1 cellular context compared by ENCODE assay signal in genomic region chr6:15481892-15482291, GRCh38.
TF ChIP-seq lines count a peak whose summit lies in the region.

No MANE protein-coding gene starts in this region.

TF ChIP-seq in K562, 482 proteins besides CTCF, POLR2A, EP300 and RAD21 (continued from another document and continues in another):
- TF ChIP-seq ZNF512 (tag; IDR thresholded peaks at IDR 0.05) (no peak), ZNF668 (CRISPR knock-in tag; IDR thresholded peaks at IDR 0.05) (no peak; the same call in 1 of the 2 replicates), ZNF77 (CRISPR knock-in tag; IDR thresholded peaks at IDR 0.05) (no peak), MTF1 (CRISPR knock-in tag; IDR thresholded peaks at IDR 0.05; ENCODE audit: borderline replicate concordance) (no peak), SMARCA4 (IDR thresholded peaks at IDR 0.05) (peak; percentile 95), TEAD2 (tag; IDR thresholded peaks at IDR 0.05) (no peak), EGR1 (conservative IDR thresholded peaks at IDR 0.05) (no peak), MCM3 (IDR thresholded peaks at IDR 0.05) (no peak), ZBTB11 (CRISPR knock-in tag; IDR thresholded peaks at IDR 0.05) (peak in 1 of 3 experiments; percentile 80; a peak in 2 of 6 replicates), CBX5 (IDR thresholded peaks at IDR 0.05; ENCODE audit: borderline replicate concordance, low read depth) (no peak), ZFP1 (CRISPR knock-in tag; IDR thresholded peaks at IDR 0.05) (no peak), KLF1 (tag; IDR thresholded peaks at IDR 0.05) (no peak), DEAF1 (CRISPR knock-in tag; IDR thresholded peaks at IDR 0.05) (no peak), ZNF184 (CRISPR knock-in tag; IDR thresholded peaks at IDR 0.05) (no peak), NONO (IDR thresholded peaks at IDR 0.05; ENCODE audit: low read depth in 2 of 2, low read length in 1 of 2) (no peak), SFPQ (IDR thresholded peaks at IDR 0.05; ENCODE audit: low read depth, low read length) (no peak), ZNF551 (CRISPR knock-in tag; IDR thresholded peaks at IDR 0.05) (no peak), ZNF511 (CRISPR knock-in tag; IDR thresholded peaks at IDR 0.05) (no peak), ELF2 (CRISPR knock-in tag; IDR thresholded peaks at IDR 0.05) (no peak), MED1 (CRISPR knock-in tag; IDR thresholded peaks at IDR 0.05; ENCODE audit: borderline replicate concordance) (no peak), NCOR1 (IDR thresholded peaks at IDR 0.05) (peak; percentile 87), ZBTB2 (IDR thresholded peaks at IDR 0.05) (no peak), GATAD2B (IDR thresholded peaks at IDR 0.05; ENCODE audit: borderline replicate concordance) (peak; percentile 47; the same call in 1 of the 2 replicates), KLF10 (CRISPR knock-in tag; IDR thresholded peaks at IDR 0.05) (no peak), SMAD4 (CRISPR knock-in tag; conservative IDR thresholded peaks at IDR 0.05) (peak; percentile 78), HOXB6 (CRISPR knock-in tag; IDR thresholded peaks at IDR 0.05; ENCODE audit: borderline replicate concordance) (no peak), ZNF79 (CRISPR knock-in tag; IDR thresholded peaks at IDR 0.05; ENCODE audit: low read depth) (no peak), ZNF232 (CRISPR knock-in tag; IDR thresholded peaks at IDR 0.05) (no peak), ZFP36 (IDR thresholded peaks at IDR 0.05; ENCODE audit: low read depth, low read length, partially characterized antibody) (peak; percentile 23), HMGXB4 (CRISPR knock-in tag; IDR thresholded peaks at IDR 0.05) (no peak), RFX1 (IDR thresholded peaks at IDR 0.05) (peak; percentile 69), STAT6 (CRISPR knock-in tag; IDR thresholded peaks at IDR 0.05) (no peak), RBM14 (IDR thresholded peaks at IDR 0.05; ENCODE audit: borderline replicate concordance, insufficient read depth, low read depth, low read length) (no peak), CHD4 (IDR thresholded peaks at IDR 0.05; ENCODE audit: insufficient read depth, insufficient replicate concordance, low read depth, low read length, poor library complexity, severe bottlenecking) (no peak), TRIM24 (IDR thresholded peaks at IDR 0.05) (peak; percentile 74 to 90), MBD2 (IDR thresholded peaks at IDR 0.05; ENCODE audit: borderline replicate concordance, low read depth) (0 out of 2 replicates have a peak, but pooled peaks have one; percentile 42), SMAD1 (IDR thresholded peaks at IDR 0.05; ENCODE audit: low read depth, low read length, partially characterized antibody) (no peak), ZNF785 (CRISPR knock-in tag; IDR thresholded peaks at IDR 0.05) (no peak), CBX8 (IDR thresholded peaks at IDR 0.05; ENCODE audit: borderline replicate concordance, extremely low read depth, low read depth, low read length, poor library complexity, severe bottlenecking) (no peak), POLR3G (IDR thresholded peaks at IDR 0.05; ENCODE audit: extremely low read depth, insufficient read length, insufficient replicate concordance) (no peak), RUNX1 (IDR thresholded peaks at IDR 0.05; ENCODE audit: low read depth) (no peak), LARP7 (IDR thresholded peaks at IDR 0.05) (no peak), E2F5 (CRISPR knock-in tag; IDR thresholded peaks at IDR 0.05) (no peak), STAT5B (CRISPR knock-in tag; IDR thresholded peaks at IDR 0.05) (no peak), ZBTB49 (CRISPR knock-in tag; IDR thresholded peaks at IDR 0.05; ENCODE audit: borderline replicate concordance) (no peak), MECOM (CRISPR knock-in tag; IDR thresholded peaks at IDR 0.05) (peak; percentile 91), SMC3 (conservative IDR thresholded peaks at IDR 0.05; ENCODE audit: insufficient read depth, low read depth, low read length) (no peak), L3MBTL2 (IDR thresholded peaks at IDR 0.05) (peak; percentile 31; the same call in 1 of the 2 replicates), SMARCA5 (IDR thresholded peaks at IDR 0.05) (no peak), ASH1L (IDR thresholded peaks at IDR 0.05; ENCODE audit: borderline replicate concordance, low read depth, partially characterized antibody) (no peak)
